In the genomic region with DNA sequence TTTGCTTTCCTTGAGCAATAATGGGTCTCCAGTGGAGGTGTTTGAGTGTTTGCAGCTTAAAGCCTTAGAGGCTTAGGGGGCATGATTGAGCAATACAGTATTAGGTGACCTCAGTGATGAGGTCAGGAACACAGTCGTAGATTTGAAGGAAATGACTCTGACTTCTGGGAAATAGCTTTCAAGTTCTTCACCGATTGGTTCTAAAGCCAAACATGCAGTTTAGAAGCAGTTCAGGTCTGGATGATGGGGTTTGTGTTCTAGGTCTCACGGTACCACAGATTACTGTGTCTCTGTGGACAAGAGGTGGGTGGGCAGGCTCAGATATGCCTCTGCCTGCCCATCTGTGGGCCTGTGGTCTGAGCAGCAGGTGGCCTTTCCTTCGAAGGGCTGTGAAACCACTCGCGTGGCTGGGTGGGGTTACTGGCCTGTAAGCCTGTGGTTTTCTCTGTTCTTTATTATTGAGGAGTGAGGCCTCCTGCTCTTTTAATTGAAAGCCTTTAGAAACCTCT, we compare ENCODE assay signal across 8 cellular contexts. TPM values are rescaled to one million over a fixed set of nuclear protein-coding genes. Genes with fewer than 3 reads are reported as not detected.
DNase-seq lines count a peak whose midpoint lies in the region; ATAC-seq and TF ChIP-seq lines count a peak whose summit lies in the region.

No MANE protein-coding gene starts in this region.

- peak overlapping the region; percentile 80 for H3K27ac ChIP-seq in CD4-positive, alpha-beta T cell (ENCODE audit: low read depth, low read length)
- H3K27ac ChIP-seq in HL-60 (replicated peaks) (peak overlapping the region; percentile 29; the same call in 1 of the 2 replicates), heart left ventricle (peak overlapping the region in 6 of 12 donors; percentile 21 to 91 (median 39)), A673 (ENCODE audit: low read depth, low read length, poor library complexity, severe bottlenecking) (no peak overlapping the region)

- WGBS in heart left ventricle, 4 donors, result 59 to 76% (median 65%) methylated on average over 6 of the region's 6 CpGs

- H3K36me3 Mint-ChIP-seq in CD4-positive, alpha-beta T cell (ENCODE audit: low read depth), result peaks cover 41% of the 10 kb centered on the region
- peaks cover 99% of the 10 kb centered on the region for H3K36me3 Mint-ChIP-seq in activated T-cell treated with anti-CD3 and anti-CD28 coated beads, Interleukin-2, amount 50 U/mL, for 24 hours (ENCODE audit: low read depth)
- peaks cover 33 to 56% of the 10 kb centered on the region in 2 donors for H3K36me3 Mint-ChIP-seq in stimulated activated naive B cell treated with anti-CD40 and anti-IgM and Interleukin-4, amounts not matched to agents 10 μg/mL and 1 μg/mL and 100 μg/mL, for 72 hours

- H3K4me1 ChIP-seq in heart left ventricle, result peaks cover 0 to 68% (median 22%) of the 10 kb centered on the region in 12 donors
- H3K4me1 ChIP-seq in A673 (ENCODE audit: insufficient read depth, low read length, poor library complexity, severe bottlenecking), result peaks cover 13% of the 10 kb centered on the region

- no peak overlapping the region for H3K4me3 ChIP-seq in HL-60 (replicated peaks; ENCODE audit: insufficient read depth, low read length)
- H3K4me3 ChIP-seq in heart left ventricle, result peak overlapping the region in 1 of 12 donors; percentile 21
- no peak overlapping the region for H3K4me3 ChIP-seq in A673 (ENCODE audit: low read depth, low read length, poor library complexity, severe bottlenecking)

- no peaks in the 10 kb centered on the region for H3K9me3 Mint-ChIP-seq in CD4-positive, alpha-beta T cell
- H3K9me3 Mint-ChIP-seq in activated T-cell treated with anti-CD3 and anti-CD28 coated beads, Interleukin-2, amount 50 U/mL, for 24 hours, result no peaks in the 10 kb centered on the region
- H3K9me3 Mint-ChIP-seq in stimulated activated naive B cell treated with anti-CD40 and anti-IgM and Interleukin-4, amounts not matched to agents 10 μg/mL and 1 μg/mL and 100 μg/mL, for 72 hours, result no peaks in the 10 kb centered on the region

- no peak for TF ChIP-seq POLR2A in heart left ventricle (IDR thresholded peaks at IDR 0.05)

- H3K9me3 ChIP-seq in CD4-positive, alpha-beta T cell (ENCODE audit: control insufficient read depth, low read length), result no peaks in the 10 kb centered on the region
- H3K9me3 ChIP-seq in heart left ventricle (no peaks in the 10 kb centered on the region), A673 (ENCODE audit: low read depth, low read length, poor library complexity, severe bottlenecking) (no peaks in the 10 kb centered on the region)

- H3K36me3 ChIP-seq in heart left ventricle, result peaks cover 0 to 55% (median 29%) of the 10 kb centered on the region in 9 donors
- peaks cover 83% of the 10 kb centered on the region for H3K36me3 ChIP-seq in A673 (ENCODE audit: insufficient read depth, low read length, poor library complexity, severe bottlenecking)

- DNase-seq in CD4-positive, alpha-beta T cell, result peak in 6 of 10 experiments; percentile 7 to 44 (median 16)
- DNase-seq in HL-60 (ENCODE audit: low read depth in 1 of 2, low spot score in 1 of 2) (no peak), heart left ventricle (no peak), A673 (ENCODE audit: low spot score) (no peak), NCI-H2227 treated with DMSO at 0.1 percent for 48 hours (lab: John Stamatoyannopoulos, UW) (no peak)
- DNase-seq in activated T-cell treated with anti-CD3 and anti-CD28 coated beads, Interleukin-2, amount 50 U/mL, for 24 hours, result peak; percentile 60
- peak; percentile 72 for DNase-seq in stimulated activated naive B cell treated with anti-CD40 and anti-IgM and Interleukin-4, amounts not matched to agents 10 μg/mL and 1 μg/mL and 100 μg/mL, for 72 hours

- peak overlapping the region; percentile 50 for H3K4me3 Mint-ChIP-seq in CD4-positive, alpha-beta T cell
- peak overlapping the region; percentile 71 for H3K4me3 Mint-ChIP-seq in activated T-cell treated with anti-CD3 and anti-CD28 coated beads, Interleukin-2, amount 50 U/mL, for 24 hours
- peak overlapping the region; percentile 63 to 78 for H3K4me3 Mint-ChIP-seq in stimulated activated naive B cell treated with anti-CD40 and anti-IgM and Interleukin-4, amounts not matched to agents 10 μg/mL and 1 μg/mL and 100 μg/mL, for 72 hours

- no TSS peak for BruUV-seq in A673 (replicated peaks; lab: Mats Ljungman, UMichigan)

- TF ChIP-seq CTCF in CD4-positive, alpha-beta T cell (IDR thresholded peaks at IDR 0.05), result no peak
- TF ChIP-seq CTCF in HL-60 (IDR thresholded peaks at IDR 0.05; ENCODE audit: insufficient read depth, low read length) (no peak), heart left ventricle (IDR thresholded peaks at IDR 0.05) (no peak), A673 (conservative IDR thresholded peaks at IDR 0.05; ENCODE audit: low read depth, low read length) (no peak)

- ATAC-seq in CD4-positive, alpha-beta T cell (ENCODE audit: poor library complexity), result peak; percentile 87
- ATAC-seq in GM19468 (IDR thresholded peaks at IDR 0.05; ENCODE audit: extremely low read depth, unreplicated experiment) (peak; percentile 73), heart left ventricle (peak in 3 of 4 donors; percentile 55 to 59 (median 57))
- peak; percentile 95 to 96 for ATAC-seq in stimulated activated naive B cell treated with anti-CD40 and anti-IgM and Interleukin-4, amounts not matched to agents 10 μg/mL and 1 μg/mL and 100 μg/mL, for 72 hours (replicated peaks)

- H3K27ac Mint-ChIP-seq in CD4-positive, alpha-beta T cell, result peak overlapping the region; percentile 95
- H3K27ac Mint-ChIP-seq in activated T-cell treated with anti-CD3 and anti-CD28 coated beads, Interleukin-2, amount 50 U/mL, for 24 hours, result peak overlapping the region; percentile 97
- H3K27ac Mint-ChIP-seq in stimulated activated naive B cell treated with anti-CD40 and anti-IgM and Interleukin-4, amounts not matched to agents 10 μg/mL and 1 μg/mL and 100 μg/mL, for 72 hours, result peak overlapping the region; percentile 96

- CTCF ChIA-PET in CD4-positive, alpha-beta T cell (lab: Charles Lee), result interaction anchor here (1.0 to 1.6 kb wide), 4 partner anchors 10 to 86 kb away, joined by 3 to 6 read pairs (median 4); a partner anchor contains a TSS
- CTCF ChIA-PET in A673 (lab: Charles Lee), result no interaction called here

- POLR2A ChIA-PET in CD4-positive, alpha-beta T cell (lab: Charles Lee), result interaction anchor here (0.6 to 4.5 kb wide), 7 partner anchors 12 to 385 kb away, joined by 3 to 56 read pairs (median 4); a partner anchor contains a TSS
- POLR2A ChIA-PET in A673 (lab: Charles Lee; ENCODE audit: low non-redundant PET), result no interaction called here

- no peaks in the 10 kb centered on the region for H3K27me3 Mint-ChIP-seq in CD4-positive, alpha-beta T cell
- no peaks in the 10 kb centered on the region for H3K27me3 Mint-ChIP-seq in activated T-cell treated with anti-CD3 and anti-CD28 coated beads, Interleukin-2, amount 50 U/mL, for 24 hours
- no peaks in the 10 kb centered on the region for H3K27me3 Mint-ChIP-seq in stimulated activated naive B cell treated with anti-CD40 and anti-IgM and Interleukin-4, amounts not matched to agents 10 μg/mL and 1 μg/mL and 100 μg/mL, for 72 hours

- H3K4me1 Mint-ChIP-seq in CD4-positive, alpha-beta T cell (ENCODE audit: low read depth), result peaks cover 42% of the 10 kb centered on the region
- peaks cover 69% of the 10 kb centered on the region for H3K4me1 Mint-ChIP-seq in activated T-cell treated with anti-CD3 and anti-CD28 coated beads, Interleukin-2, amount 50 U/mL, for 24 hours (ENCODE audit: low read depth)
- H3K4me1 Mint-ChIP-seq in stimulated activated naive B cell treated with anti-CD40 and anti-IgM and Interleukin-4, amounts not matched to agents 10 μg/mL and 1 μg/mL and 100 μg/mL, for 72 hours, result peaks cover 28 to 41% of the 10 kb centered on the region in 2 donors

- intact Hi-C loops in CD4-positive, alpha-beta T cell (cut with DNase I, micrococcal nuclease), result no loop called here
- intact Hi-C loops in heart left ventricle (cut with DNase I), result no loop called here
- intact Hi-C loops in A673 (cut with micrococcal nuclease; ENCODE audit: unreplicated experiment), result no loop called here

- no peaks in the 10 kb centered on the region for H3K27me3 ChIP-seq in CD4-positive, alpha-beta T cell (ENCODE audit: control insufficient read depth, insufficient read depth, low read length)
- H3K27me3 ChIP-seq in HL-60 (ENCODE audit: insufficient read depth, poor library complexity, severe bottlenecking) (no peaks in the 10 kb centered on the region), heart left ventricle (no peaks in the 10 kb centered on the region), A673 (replicated peaks; ENCODE audit: insufficient read depth, low read depth, low read length, poor library complexity) (no peaks in the 10 kb centered on the region)

RNA-seq across cellular contexts. Expression of a gene that starts 7.8 kb away (rescaled TPM):
- total RNA-seq in CD4-positive, alpha-beta T cell, result 10 to 100 TPM; 18.6 to 21.6 TPM
- 10 to 100 TPM; 13.0 to 40.5 (median 17.5) TPM for total RNA-seq in heart left ventricle
- polyA plus RNA-seq in heart left ventricle, result 10 to 100 TPM; 12.9 to 27.6 TPM
- total RNA-seq in A673 (2021), result 252 and 293 TPM in 2 replicates

RNA-seq across cellular contexts. Expression of a gene that starts 27.6 kb away (rescaled TPM):
- total RNA-seq in CD4-positive, alpha-beta T cell, result 100 to 1,000 TPM; 150 to 159 TPM
- total RNA-seq in heart left ventricle, result 100 to 1,000 TPM in 1 of 9 donors, 10 to 100 TPM in 8; 42.2 to 104 (median 55.4) TPM
- 10 to 100 TPM; 15.0 to 33.8 TPM for polyA plus RNA-seq in heart left ventricle
- 110 and 116 TPM in 2 replicates for total RNA-seq in A673 (2021)

RNA-seq across cellular contexts. Expression of a gene that starts 58.5 kb away (rescaled TPM):
- total RNA-seq in CD4-positive, alpha-beta T cell, result 10 to 100 TPM; 11.4 to 12.9 TPM
- total RNA-seq in heart left ventricle (100 to 1,000 TPM in 1 of 9 donors, 10 to 100 TPM in 8; 52.2 to 165 (median 65.3) TPM), A673 (2021) (55.9 and 71.9 TPM in 2 replicates)
- 100 to 1,000 TPM in 1 of 2 donors, 10 to 100 TPM in 1; 56.0 to 242 TPM for polyA plus RNA-seq in heart left ventricle

Comparison
In these comparisons a context has a peak if more than half of its experiments do, and no peak if none do; other contexts are left out.
1. DNase-seq: peak in CD4-positive, alpha-beta T cell (6 of 10), activated T-cell treated with anti-CD3 and anti-CD28 coated beads, Interleukin-2, amount 50 U/mL, for 24 hours (single experiment) and stimulated activated naive B cell treated with anti-CD40 and anti-IgM and Interleukin-4, amounts not matched to agents 10 μg/mL and 1 μg/mL and 100 μg/mL, for 72 hours (single experiment); none in HL-60 (0 of 2), heart left ventricle (0 of 5), A673 (single experiment) and NCI-H2227 treated with DMSO at 0.1 percent for 48 hours (single experiment).
2. Peak in every context shown above with its lines, with median percentiles within 50 percentile points of each other: ATAC-seq, H3K27ac Mint-ChIP-seq and H3K4me3 Mint-ChIP-seq.